26 cellular contexts compared by ENCODE assay signal in genomic region chr14:104506461-104507253, GRCh38.
"Had no signal": no experiment of that assay in that cellular context is flagged by ENCODE, and none has a peak within 500 bp of the region (broad histone marks: within the 10 kb centered on the region; RNA-seq: fewer than 3 reads in every experiment).

No MANE protein-coding gene starts in this region.

- H3K27ac ChIP-seq: brain microvascular endothelial cell, VCaP had no signal

- DNase-seq: activated B cell treated with CpG ODN at 0.5 μM for 24 hours; activated CD4-positive, alpha-beta memory T cell treated with anti-CD3 and anti-CD28 coated beads, Interleukin-2, amount 10 ng/mL, durations not matched to agents 7 days and 5 days; activated CD4-positive, alpha-beta T cell treated with anti-CD3 and anti-CD28 coated beads for 4 hours; activated CD4-positive, CD25-positive, alpha-beta regulatory T cell treated with anti-CD3 and anti-CD28 coated beads, Interleukin-2, amount 50 U/mL, for 72 hours; activated gamma-delta T cell treated with Interleukin-2 at 50 U/mL for 16 hours; activated naive CD4-positive, alpha-beta T cell treated with anti-CD3 and anti-CD28 coated beads, Interleukin-2, amount 10 ng/mL, durations not matched to agents 7 days and 5 days; activated naive CD8-positive, alpha-beta T cell treated with anti-CD3 and anti-CD28 coated beads for 36 hours; activated T-cell treated with anti-CD3 and anti-CD28 coated beads, Interleukin-2, amount 50 U/mL, for 4 hours; amniotic stem cell; brain microvascular endothelial cell; KG1; MM.1S; MV-4-11; NCI-H1092; NCI-H1436 treated with DMSO at 0.1 percent for 48 hours; NCI-H1694 treated with DMSO at 0.1 percent for 48 hours; NCI-H2029; NCI-H345; NCI-H524 treated with DMSO at 0.1 percent for 48 hours; NCI-H748 treated with DMSO at 0.1 percent for 48 hours; Right ventricle myocardium superior; SW 1271; T-helper 1 cell; T-helper 2 cell; T-helper 9 cell had no signal

- H3K27me3 ChIP-seq: brain microvascular endothelial cell had no signal

- H3K36me3 ChIP-seq: brain microvascular endothelial cell had no signal
